ENCODE assay signal across 22 cellular contexts in genomic region chr4:90757529-90757928, GRCh38.
"Had no signal": no experiment of that assay in that cellular context is flagged by ENCODE, and none has a peak within 500 bp of the region (broad histone marks: within the 10 kb centered on the region; RNA-seq: fewer than 3 reads in every experiment).

No MANE protein-coding gene starts in this region.

- DNase-seq: activated CD4-positive, alpha-beta memory T cell treated with anti-CD3 and anti-CD28 coated beads for 36 hours; activated CD4-positive, alpha-beta T cell treated with anti-CD3 and anti-CD28 coated beads, Interleukin-2, amount 10 ng/mL, durations not matched to agents 7 days and 5 days; activated CD4-positive, CD25-positive, alpha-beta regulatory T cell; activated CD8-positive, alpha-beta memory T cell treated with anti-CD3 and anti-CD28 coated beads for 24 hours; activated effector memory CD4-positive, alpha-beta T cell treated with anti-CD3 and anti-CD28 coated beads, Interleukin-2, amount 50 U/mL, for 16 hours; activated naive CD4-positive, alpha-beta T cell treated with anti-CD3 and anti-CD28 coated beads for 36 hours; activated T-cell treated with anti-CD3 and anti-CD28 coated beads, Interleukin-2, amount 50 U/mL, for 4 hours; amygdala; brain microvascular endothelial cell; KG1; MM.1S; NCI-H1105; NCI-H1436; NCI-H1694 treated with DMSO at 0.1 percent for 48 hours; NCI-H2081 treated with DMSO at 0.1 percent for 48 hours; NCI-H2171 treated with DMSO at 0.1 percent for 48 hours; NCI-H226; NCI-H69; PC-3; SHP77 had no signal

- H3K27me3 ChIP-seq: brain microvascular endothelial cell, cardiac muscle cell had no signal

- FAIRE-seq: RCC 7860 had no signal

- H3K27ac ChIP-seq: brain microvascular endothelial cell, cardiac muscle cell had no signal

- H3K4me3 ChIP-seq: cardiac muscle cell had no signal

- H3K36me3 ChIP-seq: brain microvascular endothelial cell, cardiac muscle cell had no signal

- ATAC-seq: activated T-cell treated with anti-CD3 and anti-CD28 coated beads, Interleukin-2, amount 50 U/mL, for 4 hours; PC-3 had no signal
